18 cellular contexts compared by ENCODE assay signal in genomic region chr4:85658766-85659439, GRCh38.
DNase-seq lines count a peak whose midpoint lies in the region; FAIRE-seq and TF ChIP-seq lines count a peak whose summit lies in the region.
"Had no signal": no experiment of that assay in that cellular context is flagged by ENCODE, and none has a peak within 500 bp of the region (broad histone marks: within the 10 kb centered on the region; RNA-seq: fewer than 3 reads in every experiment).

No MANE protein-coding gene starts in this region.

- H3K4me3 Mint-ChIP-seq in endodermal cell: no peak overlapping the region
- no peak overlapping the region for H3K4me3 Mint-ChIP-seq in activated naive CD4-positive, alpha-beta T cell treated with anti-CD3 and anti-CD28 coated beads for 36 hours
- H3K4me3 Mint-ChIP-seq: activated naive CD4-positive, alpha-beta T cell treated with anti-CD3 and anti-CD28 coated beads, Interleukin-2, amount 10 ng/mL, durations not matched to agents 7 days and 5 days; type B pancreatic cell had no signal

- H3K9me3 ChIP-seq in Loucy (ENCODE audit: insufficient read depth, low read depth, low read length): no peaks in the 10 kb centered on the region
- no peaks in the 10 kb centered on the region for H3K9me3 ChIP-seq in endodermal cell (ENCODE audit: control insufficient read depth, low read length)
- H3K9me3 ChIP-seq in neutrophil: no peaks in the 10 kb centered on the region
- H3K9me3 ChIP-seq in transverse colon: no peaks in the 10 kb centered on the region
- H3K9me3 ChIP-seq in small intestine (ENCODE audit: control insufficient read depth, low read depth): no peaks in the 10 kb centered on the region

- H3F3A ChIP-seq in Loucy (ENCODE audit: low read depth): no peaks in the 10 kb centered on the region

- peaks cover 3% of the 10 kb centered on the region for H3K4me1 ChIP-seq in Loucy (ENCODE audit: insufficient read depth, low read length, poor library complexity, severe bottlenecking)
- no peaks in the 10 kb centered on the region for H3K4me1 ChIP-seq in endodermal cell (ENCODE audit: control insufficient read depth, insufficient read depth, low read length)
- peaks cover 41 to 48% of the 10 kb centered on the region in 2 experiments for H3K4me1 ChIP-seq in neutrophil (ENCODE audit: control insufficient read depth in 1 of 2, insufficient read depth in 1 of 2, low read depth in 1 of 2, low read length in 1 of 2)
- H3K4me1 ChIP-seq in transverse colon: no peaks in the 10 kb centered on the region
- no peaks in the 10 kb centered on the region for H3K4me1 ChIP-seq in small intestine (ENCODE audit: control insufficient read depth in 2 of 2, insufficient read depth in 1 of 2, low read depth in 1 of 2, low read length in 1 of 2)

- H3K9me2 ChIP-seq in Loucy (replicated peaks; ENCODE audit: low read depth, low read length): no peaks in the 10 kb centered on the region

- no peak overlapping the region for H3K4me2 ChIP-seq in Loucy (ENCODE audit: low read depth, low read length, poor library complexity, severe bottlenecking)
- H3K4me2 ChIP-seq: KMS-11, PC-9 had no signal

- DNase-seq in GM12864 (ENCODE audit: low read depth) (no peak), endodermal cell (no peak), transverse colon (no peak), NCI-H524 treated with DMSO at 0.1 percent for 48 hours (lab: John Stamatoyannopoulos, UW) (no peak), small intestine (no peak)
- no peak for DNase-seq in activated naive CD4-positive, alpha-beta T cell treated with anti-CD3 and anti-CD28 coated beads for 36 hours
- DNase-seq: activated naive CD4-positive, alpha-beta T cell treated with anti-CD3 and anti-CD28 coated beads, Interleukin-2, amount 10 ng/mL, durations not matched to agents 7 days and 5 days; brain microvascular endothelial cell; effector CD4-positive, alpha-beta T cell; foreskin melanocyte; H7; NCI-H146; NCI-H510A; PC-9 had no signal

- H3K79me2 ChIP-seq in Loucy (ENCODE audit: insufficient read depth, low read length): no peaks in the 10 kb centered on the region

- H3K27ac Mint-ChIP-seq in endodermal cell: no peak overlapping the region
- no peak overlapping the region for H3K27ac Mint-ChIP-seq in activated naive CD4-positive, alpha-beta T cell treated with anti-CD3 and anti-CD28 coated beads for 36 hours
- H3K27ac Mint-ChIP-seq: activated naive CD4-positive, alpha-beta T cell treated with anti-CD3 and anti-CD28 coated beads, Interleukin-2, amount 10 ng/mL, durations not matched to agents 7 days and 5 days; type B pancreatic cell had no signal

- in situ Hi-C loops in transverse colon (cut with MboI; ENCODE audit: low pct_ligation_motif_present in 1 of 4, low pct_unique_long_range_greater_than_20kb in 1 of 4, low sequenced_read_pairs in 3 of 4): no loop called here

- no peak for FAIRE-seq in small intestine (lab: Jason Lieb, UNC)

- WGBS in endodermal cell (ENCODE audit: insufficient coverage in 1 of 2, insufficient read length in 1 of 2), 2 experiments: 59 to 87% methylated on average over 2 to 6 of the region's 6 CpGs
- WGBS in transverse colon (ENCODE audit: low coverage in 1 of 2), 2 donors: 63 to 71% methylated on average over 1 to 6 of the region's 6 CpGs
- WGBS in small intestine, 3 donors: 71 to 79% (median 71%) methylated on average over 6 of the region's 6 CpGs

- no peaks in the 10 kb centered on the region for H3K4me1 Mint-ChIP-seq in endodermal cell
- no peaks in the 10 kb centered on the region for H3K4me1 Mint-ChIP-seq in activated naive CD4-positive, alpha-beta T cell treated with anti-CD3 and anti-CD28 coated beads for 36 hours (ENCODE audit: low read depth)
- H3K4me1 Mint-ChIP-seq: activated naive CD4-positive, alpha-beta T cell treated with anti-CD3 and anti-CD28 coated beads, Interleukin-2, amount 10 ng/mL, durations not matched to agents 7 days and 5 days had no signal

- no peaks in the 10 kb centered on the region for H3K36me3 Mint-ChIP-seq in endodermal cell (ENCODE audit: low read depth)
- no peaks in the 10 kb centered on the region for H3K36me3 Mint-ChIP-seq in activated naive CD4-positive, alpha-beta T cell treated with anti-CD3 and anti-CD28 coated beads for 36 hours (ENCODE audit: low read depth)
- H3K36me3 Mint-ChIP-seq: activated naive CD4-positive, alpha-beta T cell treated with anti-CD3 and anti-CD28 coated beads, Interleukin-2, amount 10 ng/mL, durations not matched to agents 7 days and 5 days; type B pancreatic cell had no signal

- no peaks in the 10 kb centered on the region for H3K27me3 Mint-ChIP-seq in endodermal cell (ENCODE audit: insufficient read depth)
- no peaks in the 10 kb centered on the region for H3K27me3 Mint-ChIP-seq in activated naive CD4-positive, alpha-beta T cell treated with anti-CD3 and anti-CD28 coated beads for 36 hours (ENCODE audit: low read depth)
- H3K27me3 Mint-ChIP-seq: activated naive CD4-positive, alpha-beta T cell treated with anti-CD3 and anti-CD28 coated beads, Interleukin-2, amount 10 ng/mL, durations not matched to agents 7 days and 5 days; type B pancreatic cell had no signal

- H3K4me3 ChIP-seq in GM12864 (ENCODE audit: low read depth, low read length): no peak overlapping the region
- no peak overlapping the region for H3K4me3 ChIP-seq in Loucy (ENCODE audit: low read length, poor library complexity, severe bottlenecking)
- no peak overlapping the region for H3K4me3 ChIP-seq in endodermal cell (ENCODE audit: low read length)
- H3K4me3 ChIP-seq in neutrophil (ENCODE audit: low read depth in 1 of 2, low read length in 1 of 2): no peak overlapping the region
- no peak overlapping the region for H3K4me3 ChIP-seq in transverse colon
- no peak overlapping the region for H3K4me3 ChIP-seq in small intestine (ENCODE audit: low read depth in 1 of 2, low read length in 2 of 2)
- H3K4me3 ChIP-seq: PC-9 had no signal

- CTCF ChIA-PET in activated naive CD4-positive, alpha-beta T cell treated with anti-CD3 and anti-CD28 coated beads for 36 hours (lab: Charles Lee): no interaction called here

- peak; percentile 7 for TF ChIP-seq CTCF in GM12864 (IDR thresholded peaks at IDR 0.05; ENCODE audit: low read depth, low read length, missing control alignments)
- TF ChIP-seq CTCF in Loucy (conservative IDR thresholded peaks at IDR 0.05; ENCODE audit: low read length): 0 out of 2 replicates have a peak, but pooled peaks have one; percentile 18
- TF ChIP-seq CTCF in endodermal cell (conservative IDR thresholded peaks at IDR 0.05): peak; percentile 39
- TF ChIP-seq CTCF in neutrophil (IDR thresholded peaks at IDR 0.05): no peak
- TF ChIP-seq CTCF in transverse colon (IDR thresholded peaks at IDR 0.05): no peak

- TF ChIP-seq POLR2A in transverse colon (IDR thresholded peaks at IDR 0.05): no peak

- H4K20me1 ChIP-seq in Loucy (ENCODE audit: insufficient read depth, low read length, poor library complexity, severe bottlenecking): no peaks in the 10 kb centered on the region

- H3K27ac ChIP-seq in endodermal cell (ENCODE audit: low read depth, low read length) (no peak overlapping the region), neutrophil (peak overlapping the region; percentile 70), transverse colon (no peak overlapping the region), small intestine (ENCODE audit: low read depth in 1 of 2, low read length in 1 of 2) (no peak overlapping the region)
- H3K27ac ChIP-seq: brain microvascular endothelial cell, KMS-11, PC-9 had no signal

- intact Hi-C loops in transverse colon (cut with DNase I; ENCODE audit: low total_unique reads): no loop called here
- intact Hi-C loops in activated naive CD4-positive, alpha-beta T cell treated with anti-CD3 and anti-CD28 coated beads for 36 hours (cut with micrococcal nuclease): no loop called here

- H3K9ac ChIP-seq in Loucy (ENCODE audit: low read depth, low read length, poor library complexity, severe bottlenecking) (no peak overlapping the region), endodermal cell (ENCODE audit: extremely low read depth, low read length, poor library complexity, severe bottlenecking) (no peak overlapping the region)
- H3K9ac ChIP-seq: KMS-11 had no signal

- H2AFZ ChIP-seq in Loucy (ENCODE audit: low read length): no peak overlapping the region
- H2AFZ ChIP-seq: PC-9 had no signal

- H3K9me3 Mint-ChIP-seq in endodermal cell: peaks cover 7% of the 10 kb centered on the region
- H3K9me3 Mint-ChIP-seq in activated naive CD4-positive, alpha-beta T cell treated with anti-CD3 and anti-CD28 coated beads for 36 hours: no peaks in the 10 kb centered on the region
- H3K9me3 Mint-ChIP-seq: activated naive CD4-positive, alpha-beta T cell treated with anti-CD3 and anti-CD28 coated beads, Interleukin-2, amount 10 ng/mL, durations not matched to agents 7 days and 5 days; type B pancreatic cell had no signal

- H3K27me3 ChIP-seq in Loucy (ENCODE audit: insufficient read depth, low read length, poor library complexity, severe bottlenecking) (no peaks in the 10 kb centered on the region), endodermal cell (ENCODE audit: control insufficient read depth, insufficient read depth, low read length, poor library complexity, severe bottlenecking) (no peaks in the 10 kb centered on the region), neutrophil (no peaks in the 10 kb centered on the region), transverse colon (no peaks in the 10 kb centered on the region), small intestine (ENCODE audit: control insufficient read depth in 2 of 2, insufficient read depth in 2 of 2, low read length in 2 of 2) (no peaks in the 10 kb centered on the region)
- H3K27me3 ChIP-seq: brain microvascular endothelial cell had no signal

- H3K36me3 ChIP-seq in Loucy (ENCODE audit: insufficient read depth, low read length): no peaks in the 10 kb centered on the region
- H3K36me3 ChIP-seq in endodermal cell (ENCODE audit: control insufficient read depth, insufficient read depth, low read length): no peaks in the 10 kb centered on the region
- no peaks in the 10 kb centered on the region for H3K36me3 ChIP-seq in neutrophil
- no peaks in the 10 kb centered on the region for H3K36me3 ChIP-seq in transverse colon
- no peaks in the 10 kb centered on the region for H3K36me3 ChIP-seq in small intestine (ENCODE audit: control insufficient read depth in 2 of 2, insufficient read depth in 2 of 2, low read length in 2 of 2)
- H3K36me3 ChIP-seq: brain microvascular endothelial cell had no signal

- no peak for TF ChIP-seq EP300 in transverse colon (IDR thresholded peaks at IDR 0.05; ENCODE audit: low read depth)

Comparison
In these comparisons a context has a peak if more than half of its experiments do, and no peak if none do; other contexts are left out.
1. CTCF ChIP-seq: peak in GM12864 (single experiment), Loucy (single experiment) and endodermal cell (single experiment); none in neutrophil (single experiment) and transverse colon (0 of 5).